10 cellular contexts compared by ENCODE assay signal in the genomic region with DNA sequence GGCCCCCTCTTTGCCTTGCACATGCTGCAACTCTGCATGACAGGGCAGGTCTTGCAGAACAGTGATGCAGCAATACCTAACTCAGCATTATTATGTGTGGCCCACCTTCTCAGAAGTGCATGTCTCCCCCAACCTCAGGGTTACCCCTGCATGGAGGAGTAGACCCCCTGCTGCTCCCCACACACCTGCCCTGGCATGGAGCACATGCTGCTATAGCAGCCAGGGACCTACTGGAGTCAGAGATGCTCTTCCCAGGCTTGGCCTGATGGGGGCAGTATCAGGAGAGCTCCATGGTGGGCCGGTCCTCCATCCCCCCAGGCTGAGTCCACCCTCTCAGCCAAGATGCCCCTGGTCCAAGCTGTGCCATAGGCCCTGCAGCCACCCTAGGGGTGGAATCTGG. TPM values are rescaled to one million over a fixed set of nuclear protein-coding genes. Genes with fewer than 3 reads are reported as not detected.
DNase-seq lines count a peak whose midpoint lies in the region; ATAC-seq, FAIRE-seq and TF ChIP-seq lines count a peak whose summit lies in the region.
"Had no signal": no experiment of that assay in that cellular context is flagged by ENCODE, and none has a peak within 500 bp of the region (broad histone marks: within the 10 kb centered on the region; RNA-seq: fewer than 3 reads in every experiment).

No MANE protein-coding gene starts in this region.

- H3K4me2 ChIP-seq in endothelial cell of umbilical vein (ENCODE audit: insufficient read depth, low read length), result no peak overlapping the region

- H2AFZ ChIP-seq in endothelial cell of umbilical vein (ENCODE audit: low read depth, low read length), result no peak overlapping the region

- peaks cover 10% of the 10 kb centered on the region for H3K27me3 Mint-ChIP-seq in activated T-cell treated with anti-CD3 and anti-CD28 coated beads, Interleukin-2, amount 50 U/mL, for 24 hours
- H3K27me3 Mint-ChIP-seq in stimulated activated memory B cell treated with anti-CD40 and anti-IgM and Interleukin-4, amounts not matched to agents 10 μg/mL and 1 μg/mL and 100 μg/mL, for 72 hours, result peaks cover 10% of the 10 kb centered on the region

- no peak for FAIRE-seq in endothelial cell of umbilical vein (lab: Jason Lieb, UNC)

- H3K79me2 ChIP-seq in endothelial cell of umbilical vein (ENCODE audit: control insufficient read depth, insufficient read depth, low read length), result no peaks in the 10 kb centered on the region

- TF ChIP-seq POLR2A in endothelial cell of umbilical vein (IDR thresholded peaks at IDR 0.05; ENCODE audit: low read depth, low read length), result no peak

- intact Hi-C loops in endothelial cell of umbilical vein (cut with micrococcal nuclease), result no loop called here

- H3K9me1 ChIP-seq in endothelial cell of umbilical vein (replicated peaks; ENCODE audit: control insufficient read depth, extremely low read depth, insufficient read depth, low read length), result no peaks in the 10 kb centered on the region

- peak; percentile 33 for DNase-seq in activated T-cell treated with anti-CD3 and anti-CD28 coated beads, Interleukin-2, amount 50 U/mL, for 24 hours
- no peak for DNase-seq in activated T-cell treated with anti-CD3 and anti-CD28 coated beads, Interleukin-2, amount 50 U/mL, for 1 hour
- DNase-seq in Kasumi-1 (lab: John Stamatoyannopoulos, UW) (peak; percentile 14 to 24), endothelial cell of umbilical vein (ENCODE audit: low read depth, low spot score) (no peak), NCI-H2029 treated with DMSO at 0.1 percent for 48 hours (lab: John Stamatoyannopoulos, UW) (no peak)
- DNase-seq in activated naive CD4-positive, alpha-beta T cell (lab: John Stamatoyannopoulos, UW), result no peak
- DNase-seq: KG1 had no signal

- H3K36me3 Mint-ChIP-seq in activated T-cell treated with anti-CD3 and anti-CD28 coated beads, Interleukin-2, amount 50 U/mL, for 24 hours (ENCODE audit: low read depth), result no peaks in the 10 kb centered on the region
- H3K36me3 Mint-ChIP-seq in stimulated activated memory B cell treated with anti-CD40 and anti-IgM and Interleukin-4, amounts not matched to agents 10 μg/mL and 1 μg/mL and 100 μg/mL, for 72 hours, result no peaks in the 10 kb centered on the region

- no peaks in the 10 kb centered on the region for H3K4me1 Mint-ChIP-seq in activated T-cell treated with anti-CD3 and anti-CD28 coated beads, Interleukin-2, amount 50 U/mL, for 24 hours (ENCODE audit: low read depth)
- peaks cover 23% of the 10 kb centered on the region for H3K4me1 Mint-ChIP-seq in stimulated activated memory B cell treated with anti-CD40 and anti-IgM and Interleukin-4, amounts not matched to agents 10 μg/mL and 1 μg/mL and 100 μg/mL, for 72 hours

- POLR2A ChIA-PET in endothelial cell of umbilical vein (lab: Charles Lee), result no interaction called here

- dilution Hi-C loops in endothelial cell of umbilical vein (cut with MboI; ENCODE audit: extremely low pct_ligation_motif_present, low sequenced_read_pairs), result no loop called here

- H3K36me3 ChIP-seq in endothelial cell of umbilical vein (ENCODE audit: control insufficient read depth in 2 of 2, extremely low read depth in 1 of 2, insufficient read depth in 2 of 2, low read length in 2 of 2), result no peaks in the 10 kb centered on the region

- H3K4me3 ChIP-seq in endothelial cell of umbilical vein (replicated peaks in 1 of 3; ENCODE audit: insufficient read depth in 1 of 3, low read depth in 1 of 3, low read length in 3 of 3), result no peak overlapping the region

- H4K20me1 ChIP-seq in endothelial cell of umbilical vein (replicated peaks; ENCODE audit: control insufficient read depth, extremely low read depth, insufficient read depth, low read length), result no peaks in the 10 kb centered on the region

- H3K4me1 ChIP-seq in endothelial cell of umbilical vein (ENCODE audit: control insufficient read depth, extremely low read depth, insufficient read depth, low read length), result no peaks in the 10 kb centered on the region

- no TSS peak for BruUV-seq in endothelial cell of umbilical vein (replicated peaks; lab: Mats Ljungman, UMichigan)

- TF ChIP-seq CTCF in endothelial cell of umbilical vein (IDR thresholded peaks at IDR 0.05; ENCODE audit: extremely low read depth in 1 of 2, insufficient read depth in 1 of 2, low read depth in 1 of 2, low read length in 2 of 2), result peak; percentile 26 to 50

- no peaks in the 10 kb centered on the region for H3K9me3 Mint-ChIP-seq in activated T-cell treated with anti-CD3 and anti-CD28 coated beads, Interleukin-2, amount 50 U/mL, for 24 hours
- H3K9me3 Mint-ChIP-seq in stimulated activated memory B cell treated with anti-CD40 and anti-IgM and Interleukin-4, amounts not matched to agents 10 μg/mL and 1 μg/mL and 100 μg/mL, for 72 hours, result no peaks in the 10 kb centered on the region
- H3K9me3 Mint-ChIP-seq: T-helper 1 cell treated with Interleukin-12 subunit alpha and Interleukin-12 subunit beta and Interleukin-4 antibody, amounts not matched to agents 30 μg/mL and 1 μg/mL, for 36 hours had no signal

- peak; percentile 10 for ATAC-seq in stimulated activated memory B cell treated with anti-CD40 and anti-IgM and Interleukin-4, amounts not matched to agents 10 μg/mL and 1 μg/mL and 100 μg/mL, for 72 hours
- no peak for ATAC-seq in HG03045 (IDR thresholded peaks at IDR 0.05; ENCODE audit: unreplicated experiment)

- no peak overlapping the region for H3K27ac Mint-ChIP-seq in activated T-cell treated with anti-CD3 and anti-CD28 coated beads, Interleukin-2, amount 50 U/mL, for 24 hours
- H3K27ac Mint-ChIP-seq in stimulated activated memory B cell treated with anti-CD40 and anti-IgM and Interleukin-4, amounts not matched to agents 10 μg/mL and 1 μg/mL and 100 μg/mL, for 72 hours, result no peak overlapping the region
- H3K27ac Mint-ChIP-seq: T-helper 1 cell treated with Interleukin-12 subunit alpha and Interleukin-12 subunit beta and Interleukin-4 antibody, amounts not matched to agents 30 μg/mL and 1 μg/mL, for 36 hours had no signal

- no peak overlapping the region for H3K4me3 Mint-ChIP-seq in activated T-cell treated with anti-CD3 and anti-CD28 coated beads, Interleukin-2, amount 50 U/mL, for 24 hours
- no peak overlapping the region for H3K4me3 Mint-ChIP-seq in stimulated activated memory B cell treated with anti-CD40 and anti-IgM and Interleukin-4, amounts not matched to agents 10 μg/mL and 1 μg/mL and 100 μg/mL, for 72 hours
- H3K4me3 Mint-ChIP-seq: T-helper 1 cell treated with Interleukin-12 subunit alpha and Interleukin-12 subunit beta and Interleukin-4 antibody, amounts not matched to agents 30 μg/mL and 1 μg/mL, for 36 hours had no signal

- H3K9me3 ChIP-seq in endothelial cell of umbilical vein (replicated peaks; ENCODE audit: control insufficient read depth, insufficient read depth, low read length), result no peaks in the 10 kb centered on the region

- H3K27me3 ChIP-seq in endothelial cell of umbilical vein (ENCODE audit: control insufficient read depth in 2 of 2, insufficient read depth in 2 of 2, low read length in 2 of 2), result peaks cover 3 to 8% of the 10 kb centered on the region in 2 experiments

- no peak overlapping the region for H3K9ac ChIP-seq in endothelial cell of umbilical vein (replicated peaks; ENCODE audit: extremely low read depth, insufficient read depth, low read length)

- CTCF ChIA-PET in endothelial cell of umbilical vein (lab: Charles Lee), result interaction anchor here (0.7 to 5.7 kb wide), 14 partner anchors 10 to 932 kb away, joined by 3 to 41 read pairs (median 4); partner anchors contain the start of gene CPEB4

- no peak overlapping the region for H3K27ac ChIP-seq in endothelial cell of umbilical vein (ENCODE audit: insufficient read depth, low read depth, low read length)

TF ChIP-seq in endothelial cell of umbilical vein, 7 proteins besides CTCF, POLR2A, EP300 and RAD21:
- TF ChIP-seq JUN (IDR thresholded peaks at IDR 0.05; ENCODE audit: borderline replicate concordance, insufficient read depth, insufficient read length, low read depth) (no peak), MYC (IDR thresholded peaks at IDR 0.05; ENCODE audit: low read depth, low read length) (no peak), FOS (IDR thresholded peaks at IDR 0.05; ENCODE audit: borderline replicate concordance, insufficient read depth, low read length) (no peak), EZH2 (IDR thresholded peaks at IDR 0.05; ENCODE audit: borderline replicate concordance, low read depth, low read length, severe bottlenecking) (no peak), MAX (IDR thresholded peaks at IDR 0.05; ENCODE audit: insufficient read depth, insufficient read length) (no peak), POLR2AphosphoS5 (IDR thresholded peaks at IDR 0.05; ENCODE audit: insufficient read depth, low read depth, low read length) (no peak), GATA2 (IDR thresholded peaks at IDR 0.05; ENCODE audit: insufficient read depth, insufficient read length, low read depth, low read length) (no peak)

RNA-seq across cellular contexts. Expression of gene BOD1, which starts 13.2 kb away (rescaled TPM):
- total RNA-seq in endothelial cell of umbilical vein, result 55.0 and 62.4 TPM in 2 replicates
- 44.4 and 57.6 TPM in 2 replicates for polyA plus RNA-seq in endothelial cell of umbilical vein
- 53.9 and 75.2 TPM in 2 replicates for polyA plus RNA-seq in endothelial cell of umbilical vein (2011; cell fraction: cytosol; rRNA removed)
- polyA plus RNA-seq in endothelial cell of umbilical vein (2011; cell fraction: nucleus; rRNA removed), result 111 and 112 TPM in 2 replicates
- polyA plus RNA-seq in endothelial cell of umbilical vein (2012), result 51.2 and 59.9 TPM in 2 replicates
- 41.1 and 56.7 TPM in 2 replicates for polyA minus RNA-seq in endothelial cell of umbilical vein
- polyA minus RNA-seq in endothelial cell of umbilical vein (2011; cell fraction: cytosol; rRNA and poly(A)+ RNA removed), result 20.9 TPM
- 30.0 and 32.3 TPM in 2 replicates for polyA minus RNA-seq in endothelial cell of umbilical vein (2011; cell fraction: nucleus; rRNA and poly(A)+ RNA removed)

Comparison
In these comparisons a context has a peak if more than half of its experiments do, and no peak if none do; other contexts are left out.
1. DNase-seq: peak in activated T-cell treated with anti-CD3 and anti-CD28 coated beads, Interleukin-2, amount 50 U/mL, for 24 hours (single experiment) and Kasumi-1 (2 of 2); none in activated T-cell treated with anti-CD3 and anti-CD28 coated beads, Interleukin-2, amount 50 U/mL, for 1 hour (single experiment), endothelial cell of umbilical vein (single experiment), NCI-H2029 treated with DMSO at 0.1 percent for 48 hours (single experiment) and activated naive CD4-positive, alpha-beta T cell (0 of 4).